In the genomic region with DNA sequence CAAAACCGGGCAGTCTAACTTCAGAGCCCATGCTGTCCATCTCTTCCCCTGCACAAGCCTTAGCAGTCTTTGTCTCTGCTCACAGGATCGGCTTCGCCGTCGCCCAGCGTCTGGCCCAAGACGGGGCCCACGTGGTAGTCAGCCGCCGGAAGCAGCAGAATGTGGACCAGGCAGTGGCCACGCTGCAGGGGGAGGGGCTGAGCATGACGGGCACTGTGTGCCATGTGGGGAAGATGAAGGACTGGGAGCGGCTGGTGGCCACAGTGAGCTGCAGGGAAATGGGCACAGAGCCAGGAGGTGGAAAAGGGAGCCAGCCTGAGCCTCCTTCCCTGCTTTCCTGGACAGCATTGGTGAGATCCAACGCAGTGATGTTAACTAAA, we compare ENCODE assay signal across 1 cellular context.
A peak's percentile ranks its signal among the peaks of the same experiment; 100 is the strongest.
TF ChIP-seq lines count a peak whose summit lies in the region.

No MANE protein-coding gene starts in this region.

TF ChIP-seq in HepG2, 621 proteins besides CTCF, POLR2A, EP300 and RAD21 (continued from another document):
- TF ChIP-seq, protein P1, sequence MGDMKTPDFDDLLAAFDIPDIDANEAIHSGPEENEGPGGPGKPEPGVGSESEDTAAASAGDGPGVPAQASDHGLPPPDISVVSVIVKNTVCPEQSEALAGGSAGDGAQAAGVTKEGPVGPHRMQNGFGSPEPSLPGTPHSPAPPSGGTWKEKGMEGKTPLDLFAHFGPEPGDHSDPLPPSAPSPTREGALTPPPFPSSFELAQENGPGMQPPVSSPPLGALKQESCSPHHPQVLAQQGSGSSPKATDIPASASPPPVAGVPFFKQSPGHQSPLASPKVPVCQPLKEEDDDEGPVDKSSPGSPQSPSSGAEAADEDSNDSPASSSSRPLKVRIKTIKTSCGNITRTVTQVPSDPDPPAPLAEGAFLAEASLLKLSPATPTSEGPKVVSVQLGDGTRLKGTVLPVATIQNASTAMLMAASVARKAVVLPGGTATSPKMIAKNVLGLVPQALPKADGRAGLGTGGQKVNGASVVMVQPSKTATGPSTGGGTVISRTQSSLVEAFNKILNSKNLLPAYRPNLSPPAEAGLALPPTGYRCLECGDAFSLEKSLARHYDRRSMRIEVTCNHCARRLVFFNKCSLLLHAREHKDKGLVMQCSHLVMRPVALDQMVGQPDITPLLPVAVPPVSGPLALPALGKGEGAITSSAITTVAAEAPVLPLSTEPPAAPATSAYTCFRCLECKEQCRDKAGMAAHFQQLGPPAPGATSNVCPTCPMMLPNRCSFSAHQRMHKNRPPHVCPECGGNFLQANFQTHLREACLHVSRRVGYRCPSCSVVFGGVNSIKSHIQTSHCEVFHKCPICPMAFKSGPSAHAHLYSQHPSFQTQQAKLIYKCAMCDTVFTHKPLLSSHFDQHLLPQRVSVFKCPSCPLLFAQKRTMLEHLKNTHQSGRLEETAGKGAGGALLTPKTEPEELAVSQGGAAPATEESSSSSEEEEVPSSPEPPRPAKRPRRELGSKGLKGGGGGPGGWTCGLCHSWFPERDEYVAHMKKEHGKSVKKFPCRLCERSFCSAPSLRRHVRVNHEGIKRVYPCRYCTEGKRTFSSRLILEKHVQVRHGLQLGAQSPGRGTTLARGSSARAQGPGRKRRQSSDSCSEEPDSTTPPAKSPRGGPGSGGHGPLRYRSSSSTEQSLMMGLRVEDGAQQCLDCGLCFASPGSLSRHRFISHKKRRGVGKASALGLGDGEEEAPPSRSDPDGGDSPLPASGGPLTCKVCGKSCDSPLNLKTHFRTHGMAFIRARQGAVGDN (CRISPR knock-in tag; IDR thresholded peaks at IDR 0.05), result peak; percentile 57
- TF ChIP-seq TRIM24 (CRISPR knock-in tag; IDR thresholded peaks at IDR 0.05), result no peak
- TF ChIP-seq, protein P2, sequence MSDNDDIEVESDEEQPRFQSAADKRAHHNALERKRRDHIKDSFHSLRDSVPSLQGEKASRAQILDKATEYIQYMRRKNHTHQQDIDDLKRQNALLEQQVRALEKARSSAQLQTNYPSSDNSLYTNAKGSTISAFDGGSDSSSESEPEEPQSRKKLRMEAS (IDR thresholded peaks at IDR 0.05), result peak; percentile 43; the same call in 1 of the 2 replicates
- TF ChIP-seq ZSCAN22 (CRISPR knock-in tag; IDR thresholded peaks at IDR 0.05), result no peak
- TF ChIP-seq, protein P3, sequence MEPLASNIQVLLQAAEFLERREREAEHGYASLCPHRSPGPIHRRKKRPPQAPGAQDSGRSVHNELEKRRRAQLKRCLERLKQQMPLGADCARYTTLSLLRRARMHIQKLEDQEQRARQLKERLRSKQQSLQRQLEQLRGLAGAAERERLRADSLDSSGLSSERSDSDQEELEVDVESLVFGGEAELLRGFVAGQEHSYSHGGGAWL (CRISPR knock-in tag; IDR thresholded peaks at IDR 0.05), result 0 out of 2 replicates have a peak, but pooled peaks have one; percentile 42
- TF ChIP-seq NFYC (CRISPR knock-in tag; IDR thresholded peaks at IDR 0.05), result no peak
- TF ChIP-seq PAF1 (CRISPR knock-in tag; IDR thresholded peaks at IDR 0.05), result no peak
- no peak for TF ChIP-seq TOPORS (CRISPR knock-in tag; IDR thresholded peaks at IDR 0.05)
- no peak for TF ChIP-seq ZBTB8A (CRISPR knock-in tag; IDR thresholded peaks at IDR 0.05; ENCODE audit: borderline replicate concordance, low read depth)
- TF ChIP-seq ZNF747 (CRISPR knock-in tag; IDR thresholded peaks at IDR 0.05; ENCODE audit: borderline replicate concordance), result no peak
- TF ChIP-seq ZBTB20 (CRISPR knock-in tag; IDR thresholded peaks at IDR 0.05; ENCODE audit: borderline replicate concordance, low read depth), result no peak
- peak; percentile 65 for TF ChIP-seq GABPB1 (CRISPR knock-in tag; IDR thresholded peaks at IDR 0.05)
- TF ChIP-seq, protein P4, sequence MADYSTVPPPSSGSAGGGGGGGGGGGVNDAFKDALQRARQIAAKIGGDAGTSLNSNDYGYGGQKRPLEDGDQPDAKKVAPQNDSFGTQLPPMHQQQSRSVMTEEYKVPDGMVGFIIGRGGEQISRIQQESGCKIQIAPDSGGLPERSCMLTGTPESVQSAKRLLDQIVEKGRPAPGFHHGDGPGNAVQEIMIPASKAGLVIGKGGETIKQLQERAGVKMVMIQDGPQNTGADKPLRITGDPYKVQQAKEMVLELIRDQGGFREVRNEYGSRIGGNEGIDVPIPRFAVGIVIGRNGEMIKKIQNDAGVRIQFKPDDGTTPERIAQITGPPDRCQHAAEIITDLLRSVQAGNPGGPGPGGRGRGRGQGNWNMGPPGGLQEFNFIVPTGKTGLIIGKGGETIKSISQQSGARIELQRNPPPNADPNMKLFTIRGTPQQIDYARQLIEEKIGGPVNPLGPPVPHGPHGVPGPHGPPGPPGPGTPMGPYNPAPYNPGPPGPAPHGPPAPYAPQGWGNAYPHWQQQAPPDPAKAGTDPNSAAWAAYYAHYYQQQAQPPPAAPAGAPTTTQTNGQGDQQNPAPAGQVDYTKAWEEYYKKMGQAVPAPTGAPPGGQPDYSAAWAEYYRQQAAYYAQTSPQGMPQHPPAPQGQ (CRISPR knock-in tag; IDR thresholded peaks at IDR 0.05; ENCODE audit: borderline replicate concordance), result no peak
- no peak for TF ChIP-seq KLF16 (CRISPR knock-in tag; IDR thresholded peaks at IDR 0.05)
- TF ChIP-seq FOXM1 (CRISPR knock-in tag; IDR thresholded peaks at IDR 0.05), result no peak
- TF ChIP-seq, protein P5, sequence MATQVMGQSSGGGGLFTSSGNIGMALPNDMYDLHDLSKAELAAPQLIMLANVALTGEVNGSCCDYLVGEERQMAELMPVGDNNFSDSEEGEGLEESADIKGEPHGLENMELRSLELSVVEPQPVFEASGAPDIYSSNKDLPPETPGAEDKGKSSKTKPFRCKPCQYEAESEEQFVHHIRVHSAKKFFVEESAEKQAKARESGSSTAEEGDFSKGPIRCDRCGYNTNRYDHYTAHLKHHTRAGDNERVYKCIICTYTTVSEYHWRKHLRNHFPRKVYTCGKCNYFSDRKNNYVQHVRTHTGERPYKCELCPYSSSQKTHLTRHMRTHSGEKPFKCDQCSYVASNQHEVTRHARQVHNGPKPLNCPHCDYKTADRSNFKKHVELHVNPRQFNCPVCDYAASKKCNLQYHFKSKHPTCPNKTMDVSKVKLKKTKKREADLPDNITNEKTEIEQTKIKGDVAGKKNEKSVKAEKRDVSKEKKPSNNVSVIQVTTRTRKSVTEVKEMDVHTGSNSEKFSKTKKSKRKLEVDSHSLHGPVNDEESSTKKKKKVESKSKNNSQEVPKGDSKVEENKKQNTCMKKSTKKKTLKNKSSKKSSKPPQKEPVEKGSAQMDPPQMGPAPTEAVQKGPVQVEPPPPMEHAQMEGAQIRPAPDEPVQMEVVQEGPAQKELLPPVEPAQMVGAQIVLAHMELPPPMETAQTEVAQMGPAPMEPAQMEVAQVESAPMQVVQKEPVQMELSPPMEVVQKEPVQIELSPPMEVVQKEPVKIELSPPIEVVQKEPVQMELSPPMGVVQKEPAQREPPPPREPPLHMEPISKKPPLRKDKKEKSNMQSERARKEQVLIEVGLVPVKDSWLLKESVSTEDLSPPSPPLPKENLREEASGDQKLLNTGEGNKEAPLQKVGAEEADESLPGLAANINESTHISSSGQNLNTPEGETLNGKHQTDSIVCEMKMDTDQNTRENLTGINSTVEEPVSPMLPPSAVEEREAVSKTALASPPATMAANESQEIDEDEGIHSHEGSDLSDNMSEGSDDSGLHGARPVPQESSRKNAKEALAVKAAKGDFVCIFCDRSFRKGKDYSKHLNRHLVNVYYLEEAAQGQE (IDR thresholded peaks at IDR 0.05; ENCODE audit: borderline replicate concordance in 1 of 2, low read depth in 1 of 2, low read length in 2 of 2), result no peak
- TF ChIP-seq ZNF773 (CRISPR knock-in tag; IDR thresholded peaks at IDR 0.05; ENCODE audit: borderline replicate concordance), result no peak
- TF ChIP-seq GZF1 (CRISPR knock-in tag; IDR thresholded peaks at IDR 0.05), result 0 out of 2 replicates have a peak, but pooled peaks have one; percentile 32
- no peak for TF ChIP-seq ZNF629 (CRISPR knock-in tag; conservative IDR thresholded peaks at IDR 0.05)
- TF ChIP-seq, protein P6, sequence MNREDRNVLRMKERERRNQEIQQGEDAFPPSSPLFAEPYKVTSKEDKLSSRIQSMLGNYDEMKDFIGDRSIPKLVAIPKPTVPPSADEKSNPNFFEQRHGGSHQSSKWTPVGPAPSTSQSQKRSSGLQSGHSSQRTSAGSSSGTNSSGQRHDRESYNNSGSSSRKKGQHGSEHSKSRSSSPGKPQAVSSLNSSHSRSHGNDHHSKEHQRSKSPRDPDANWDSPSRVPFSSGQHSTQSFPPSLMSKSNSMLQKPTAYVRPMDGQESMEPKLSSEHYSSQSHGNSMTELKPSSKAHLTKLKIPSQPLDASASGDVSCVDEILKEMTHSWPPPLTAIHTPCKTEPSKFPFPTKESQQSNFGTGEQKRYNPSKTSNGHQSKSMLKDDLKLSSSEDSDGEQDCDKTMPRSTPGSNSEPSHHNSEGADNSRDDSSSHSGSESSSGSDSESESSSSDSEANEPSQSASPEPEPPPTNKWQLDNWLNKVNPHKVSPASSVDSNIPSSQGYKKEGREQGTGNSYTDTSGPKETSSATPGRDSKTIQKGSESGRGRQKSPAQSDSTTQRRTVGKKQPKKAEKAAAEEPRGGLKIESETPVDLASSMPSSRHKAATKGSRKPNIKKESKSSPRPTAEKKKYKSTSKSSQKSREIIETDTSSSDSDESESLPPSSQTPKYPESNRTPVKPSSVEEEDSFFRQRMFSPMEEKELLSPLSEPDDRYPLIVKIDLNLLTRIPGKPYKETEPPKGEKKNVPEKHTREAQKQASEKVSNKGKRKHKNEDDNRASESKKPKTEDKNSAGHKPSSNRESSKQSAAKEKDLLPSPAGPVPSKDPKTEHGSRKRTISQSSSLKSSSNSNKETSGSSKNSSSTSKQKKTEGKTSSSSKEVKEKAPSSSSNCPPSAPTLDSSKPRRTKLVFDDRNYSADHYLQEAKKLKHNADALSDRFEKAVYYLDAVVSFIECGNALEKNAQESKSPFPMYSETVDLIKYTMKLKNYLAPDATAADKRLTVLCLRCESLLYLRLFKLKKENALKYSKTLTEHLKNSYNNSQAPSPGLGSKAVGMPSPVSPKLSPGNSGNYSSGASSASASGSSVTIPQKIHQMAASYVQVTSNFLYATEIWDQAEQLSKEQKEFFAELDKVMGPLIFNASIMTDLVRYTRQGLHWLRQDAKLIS (CRISPR knock-in tag; IDR thresholded peaks at IDR 0.05), result no peak
- no peak for TF ChIP-seq GPN1 (CRISPR knock-in tag; IDR thresholded peaks at IDR 0.05; ENCODE audit: borderline replicate concordance)
- no peak for TF ChIP-seq MEIS2 (CRISPR knock-in tag; IDR thresholded peaks at IDR 0.05)
- no peak for TF ChIP-seq HES4 (CRISPR knock-in tag; IDR thresholded peaks at IDR 0.05; ENCODE audit: borderline replicate concordance)
- TF ChIP-seq ZNF766 (CRISPR knock-in tag; IDR thresholded peaks at IDR 0.05; ENCODE audit: borderline replicate concordance), result no peak
- TF ChIP-seq AGO1 (IDR thresholded peaks at IDR 0.05; ENCODE audit: low read depth, low read length, poor library complexity, severe bottlenecking), result no peak
- no peak for TF ChIP-seq ZNF616 (CRISPR knock-in tag; IDR thresholded peaks at IDR 0.05; ENCODE audit: low read depth)
- no peak for TF ChIP-seq NFATC3 (CRISPR knock-in tag; IDR thresholded peaks at IDR 0.05)
- no peak for TF ChIP-seq ZNF589 (CRISPR knock-in tag; conservative IDR thresholded peaks at IDR 0.05)
- TF ChIP-seq MYC (CRISPR knock-in tag; IDR thresholded peaks at IDR 0.05; ENCODE audit: borderline replicate concordance), result 0 out of 2 replicates have a peak, but pooled peaks have one; percentile 44
- TF ChIP-seq NFIB (CRISPR knock-in tag; IDR thresholded peaks at IDR 0.05; ENCODE audit: borderline replicate concordance), result peak; percentile 94; the same call in 1 of the 2 replicates
- no peak for TF ChIP-seq SNAI1 (CRISPR knock-in tag; IDR thresholded peaks at IDR 0.05; ENCODE audit: borderline replicate concordance)
- TF ChIP-seq NRL (CRISPR knock-in tag; IDR thresholded peaks at IDR 0.05; ENCODE audit: borderline replicate concordance), result 0 out of 2 replicates have a peak, but pooled peaks have one; percentile 52
- TF ChIP-seq HNRNPL (IDR thresholded peaks at IDR 0.05; ENCODE audit: low read depth, low read length), result no peak
- no peak for TF ChIP-seq ZNF350 (CRISPR knock-in tag; IDR thresholded peaks at IDR 0.05; ENCODE audit: borderline replicate concordance, low read depth)
- no peak for TF ChIP-seq CENPX (CRISPR knock-in tag; IDR thresholded peaks at IDR 0.05)
- no peak for TF ChIP-seq CAMTA2 (CRISPR knock-in tag; IDR thresholded peaks at IDR 0.05; ENCODE audit: borderline replicate concordance)
- 0 out of 2 replicates have a peak, but pooled peaks have one; percentile 60 for TF ChIP-seq ATAD3A (CRISPR knock-in tag; IDR thresholded peaks at IDR 0.05)
- TF ChIP-seq RNF2 (conservative IDR thresholded peaks at IDR 0.05; ENCODE audit: low read depth), result no peak
- TF ChIP-seq, protein P7, sequence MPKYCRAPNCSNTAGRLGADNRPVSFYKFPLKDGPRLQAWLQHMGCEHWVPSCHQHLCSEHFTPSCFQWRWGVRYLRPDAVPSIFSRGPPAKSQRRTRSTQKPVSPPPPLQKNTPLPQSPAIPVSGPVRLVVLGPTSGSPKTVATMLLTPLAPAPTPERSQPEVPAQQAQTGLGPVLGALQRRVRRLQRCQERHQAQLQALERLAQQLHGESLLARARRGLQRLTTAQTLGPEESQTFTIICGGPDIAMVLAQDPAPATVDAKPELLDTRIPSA (CRISPR knock-in tag; IDR thresholded peaks at IDR 0.05; ENCODE audit: borderline replicate concordance), result no peak
- peak; percentile 45; the same call in 1 of the 2 replicates for TF ChIP-seq FOXO1 (CRISPR knock-in tag; IDR thresholded peaks at IDR 0.05)
- no peak for TF ChIP-seq RBAK (CRISPR knock-in tag; IDR thresholded peaks at IDR 0.05)
- no peak for TF ChIP-seq GLI4 (CRISPR knock-in tag; IDR thresholded peaks at IDR 0.05; ENCODE audit: borderline replicate concordance)
- no peak for TF ChIP-seq FOXC1 (CRISPR knock-in tag; IDR thresholded peaks at IDR 0.05; ENCODE audit: borderline replicate concordance)
- no peak for TF ChIP-seq FOXP1 (IDR thresholded peaks at IDR 0.05)
- no peak for TF ChIP-seq FOXP1 (CRISPR knock-in tag; IDR thresholded peaks at IDR 0.05)
- TF ChIP-seq CCAR2 (optimal IDR thresholded peaks at IDR 0.05; ENCODE audit: low read depth, low read length), result no peak
